8 cellular contexts compared by ENCODE assay signal in genomic region chr4:56301181-56302076, GRCh38.
DNase-seq lines count a peak whose midpoint lies in the region; FAIRE-seq and TF ChIP-seq lines count a peak whose summit lies in the region.

No MANE protein-coding gene starts in this region.

- no peak overlapping the region for H3K9ac ChIP-seq in MM.1S (ENCODE audit: low read length)

- H3K27me3 ChIP-seq in GM06990 (replicated peaks; ENCODE audit: control insufficient read depth, insufficient read depth, low read length) (no peaks in the 10 kb centered on the region), HAP-1 (ENCODE audit: low read depth) (no peaks in the 10 kb centered on the region), MM.1S (replicated peaks; ENCODE audit: insufficient read depth, low read length) (no peaks in the 10 kb centered on the region)

- no peak overlapping the region for H3K4me3 ChIP-seq in GM06990 (replicated peaks; ENCODE audit: low read depth, low read length)
- H3K4me3 ChIP-seq in HAP-1: no peak overlapping the region
- no peak overlapping the region for H3K4me3 ChIP-seq in MM.1S (ENCODE audit: low read length)

- peak; percentile 27 for FAIRE-seq in urothelium cell line (lab: Jason Lieb, UNC)

- H3K4me1 ChIP-seq in HAP-1 (peaks cover 7% of the 10 kb centered on the region), MM.1S (ENCODE audit: low read length) (no peaks in the 10 kb centered on the region)

- H3K27ac ChIP-seq in MM.1S (ENCODE audit: low read length): no peak overlapping the region

- no peaks in the 10 kb centered on the region for H3F3A ChIP-seq in MM.1S (ENCODE audit: insufficient read depth, low read length)

- no peak for DNase-seq in GM06990 (ENCODE audit: extremely low read depth, insufficient read length)
- DNase-seq in HAP-1 (ENCODE audit: low spot score in 2 of 2): peak; percentile 68 to 88
- DNase-seq in MM.1S: peak; percentile 64
- peak; percentile 57 for DNase-seq in SHP77 treated with DMSO at 0.1 percent for 48 hours (lab: John Stamatoyannopoulos, UW)
- peak; percentile 38 for DNase-seq in activated gamma-delta T cell treated with anti-CD3 and anti-CD28 coated beads, Interleukin-2, amount 50 U/mL, for 16 hours (ENCODE audit: low read depth)
- peak; percentile 80 for DNase-seq in globus pallidus (ENCODE audit: low spot score)
- DNase-seq in pons (ENCODE audit: low spot score): peak; percentile 89
- peak; percentile 85 for DNase-seq in urothelium cell line (ENCODE audit: low spot score)

- H4K20me1 ChIP-seq in MM.1S (ENCODE audit: insufficient read depth, low read length): no peaks in the 10 kb centered on the region

- peak overlapping the region; percentile 68 for H2AFZ ChIP-seq in MM.1S (ENCODE audit: low read length)

- H3K36me3 ChIP-seq in GM06990 (ENCODE audit: control insufficient read depth, insufficient read depth, low read length): no peaks in the 10 kb centered on the region
- H3K36me3 ChIP-seq in HAP-1 (replicated peaks): no peaks in the 10 kb centered on the region
- no peaks in the 10 kb centered on the region for H3K36me3 ChIP-seq in MM.1S (replicated peaks; ENCODE audit: insufficient read depth, low read length)

- in situ Hi-C loops in HAP-1 (cut with MboI; ENCODE audit: low sequenced_read_pairs): loop anchor here (10.0 kb wide), 1 partner anchor 357 kb away; the partner anchor contains the start of gene CEP135

- H3K79me2 ChIP-seq in MM.1S (ENCODE audit: low read length): no peaks in the 10 kb centered on the region

- no peaks in the 10 kb centered on the region for H3K9me2 ChIP-seq in MM.1S (replicated peaks; ENCODE audit: insufficient read depth, low read length)

- peak overlapping the region; percentile 19; the same call in 1 of the 2 replicates for H3K4me2 ChIP-seq in MM.1S (ENCODE audit: low read depth, low read length)

- TF ChIP-seq CTCF in GM06990 (IDR thresholded peaks at IDR 0.05; ENCODE audit: insufficient read depth, low read length, poor library complexity, severe bottlenecking) (peak; percentile 92), MM.1S (IDR thresholded peaks at IDR 0.05; ENCODE audit: low read length) (peak; percentile 86)

- no peaks in the 10 kb centered on the region for H3K9me3 ChIP-seq in HAP-1
- no peaks in the 10 kb centered on the region for H3K9me3 ChIP-seq in MM.1S (replicated peaks; ENCODE audit: insufficient read depth, low read length)
